ENCODE assay signal across 17 cellular contexts in genomic region chr9:125356032-125356431, GRCh38.
DNase-seq lines count a peak whose midpoint lies in the region; ATAC-seq and TF ChIP-seq lines count a peak whose summit lies in the region.
"Had no signal": no experiment of that assay in that cellular context is flagged by ENCODE, and none has a peak within 500 bp of the region (broad histone marks: within the 10 kb centered on the region; RNA-seq: fewer than 3 reads in every experiment).

No MANE protein-coding gene starts in this region.

- no peak overlapping the region for H3K4me3 ChIP-seq in vagina
- H3K4me3 ChIP-seq: BLaER1, GM23248, HAP-1 had no signal

- H3K9me3 ChIP-seq in T-helper 17 cell (ENCODE audit: control insufficient read depth, low read length, poor library complexity, severe bottlenecking) = no peaks in the 10 kb centered on the region
- no peaks in the 10 kb centered on the region for H3K9me3 ChIP-seq in vagina
- H3K9me3 ChIP-seq: HAP-1 had no signal

- H3K4me1 Mint-ChIP-seq in activated CD4-positive, alpha-beta memory T cell treated with anti-CD3 and anti-CD28 coated beads for 36 hours (ENCODE audit: low read depth) = peaks cover 9% of the 10 kb centered on the region
- H3K4me1 Mint-ChIP-seq in activated CD4-positive, alpha-beta memory T cell treated with anti-CD3 and anti-CD28 coated beads, Interleukin-2, amount 10 ng/mL, durations not matched to agents 7 days and 5 days = peaks cover 7% of the 10 kb centered on the region
- peaks cover 3% of the 10 kb centered on the region for H3K4me1 Mint-ChIP-seq in activated naive CD4-positive, alpha-beta T cell treated with anti-CD3 and anti-CD28 coated beads, Interleukin-2, amount 50 U/mL, for 24 hours
- no peaks in the 10 kb centered on the region for H3K4me1 Mint-ChIP-seq in activated naive CD4-positive, alpha-beta T cell treated with anti-CD3 and anti-CD28 coated beads, Interleukin-2, amount 10 ng/mL, durations not matched to agents 7 days and 5 days
- peaks cover 5% of the 10 kb centered on the region for H3K4me1 Mint-ChIP-seq in T-helper 17 cell
- H3K4me1 Mint-ChIP-seq: CD14-positive monocyte; CD4-positive, alpha-beta memory T cell had no signal

- TF ChIP-seq POLR2A in vagina (IDR thresholded peaks at IDR 0.05) = no peak

- no peak for DNase-seq in activated CD4-positive, alpha-beta memory T cell treated with anti-CD3 and anti-CD28 coated beads for 36 hours
- no peak for DNase-seq in activated CD4-positive, alpha-beta memory T cell treated with anti-CD3 and anti-CD28 coated beads, Interleukin-2, amount 10 ng/mL, durations not matched to agents 7 days and 5 days
- DNase-seq in activated naive CD4-positive, alpha-beta T cell treated with anti-CD3 and anti-CD28 coated beads, Interleukin-2, amount 10 ng/mL, durations not matched to agents 7 days and 5 days = no peak
- DNase-seq in T-helper 17 cell = no peak
- no peak for DNase-seq in vagina (ENCODE audit: extremely low spot score in 2 of 2)
- DNase-seq in effector CD4-positive, alpha-beta T cell = no peak
- DNase-seq: 8988T; CD4-positive, alpha-beta memory T cell; DMS153; DMS79; GDM1; GM23248 had no signal

- ATAC-seq in T-helper 17 cell = no peak
- peak; percentile 73 for ATAC-seq in esophagus mucosa

- POLR2A ChIA-PET in activated CD4-positive, alpha-beta memory T cell treated with anti-CD3 and anti-CD28 coated beads for 36 hours (lab: Charles Lee) = no interaction called here
- POLR2A ChIA-PET in activated CD4-positive, alpha-beta memory T cell treated with anti-CD3 and anti-CD28 coated beads, Interleukin-2, amount 10 ng/mL, durations not matched to agents 7 days and 5 days (lab: Charles Lee) = no interaction called here

- no peak for TF ChIP-seq CTCF in vagina (IDR thresholded peaks at IDR 0.05)

- H3K9me3 Mint-ChIP-seq in activated CD4-positive, alpha-beta memory T cell treated with anti-CD3 and anti-CD28 coated beads for 36 hours = no peaks in the 10 kb centered on the region
- peaks cover 3% of the 10 kb centered on the region for H3K9me3 Mint-ChIP-seq in activated CD4-positive, alpha-beta memory T cell treated with anti-CD3 and anti-CD28 coated beads, Interleukin-2, amount 10 ng/mL, durations not matched to agents 7 days and 5 days
- no peaks in the 10 kb centered on the region for H3K9me3 Mint-ChIP-seq in activated naive CD4-positive, alpha-beta T cell treated with anti-CD3 and anti-CD28 coated beads, Interleukin-2, amount 50 U/mL, for 24 hours
- H3K9me3 Mint-ChIP-seq in activated naive CD4-positive, alpha-beta T cell treated with anti-CD3 and anti-CD28 coated beads, Interleukin-2, amount 10 ng/mL, durations not matched to agents 7 days and 5 days = peaks cover 2% of the 10 kb centered on the region
- H3K9me3 Mint-ChIP-seq: CD4-positive, alpha-beta memory T cell had no signal

- H3K27ac Mint-ChIP-seq in activated CD4-positive, alpha-beta memory T cell treated with anti-CD3 and anti-CD28 coated beads for 36 hours = peak overlapping the region; percentile 26
- no peak overlapping the region for H3K27ac Mint-ChIP-seq in activated CD4-positive, alpha-beta memory T cell treated with anti-CD3 and anti-CD28 coated beads, Interleukin-2, amount 10 ng/mL, durations not matched to agents 7 days and 5 days
- peak overlapping the region; percentile 35 for H3K27ac Mint-ChIP-seq in activated naive CD4-positive, alpha-beta T cell treated with anti-CD3 and anti-CD28 coated beads, Interleukin-2, amount 50 U/mL, for 24 hours
- H3K27ac Mint-ChIP-seq in activated naive CD4-positive, alpha-beta T cell treated with anti-CD3 and anti-CD28 coated beads, Interleukin-2, amount 10 ng/mL, durations not matched to agents 7 days and 5 days = no peak overlapping the region
- peak overlapping the region; percentile 3 for H3K27ac Mint-ChIP-seq in T-helper 17 cell
- H3K27ac Mint-ChIP-seq: CD14-positive monocyte had no signal

- no peak overlapping the region for H3K4me3 Mint-ChIP-seq in activated CD4-positive, alpha-beta memory T cell treated with anti-CD3 and anti-CD28 coated beads for 36 hours
- H3K4me3 Mint-ChIP-seq in activated CD4-positive, alpha-beta memory T cell treated with anti-CD3 and anti-CD28 coated beads, Interleukin-2, amount 10 ng/mL, durations not matched to agents 7 days and 5 days = no peak overlapping the region
- no peak overlapping the region for H3K4me3 Mint-ChIP-seq in activated naive CD4-positive, alpha-beta T cell treated with anti-CD3 and anti-CD28 coated beads, Interleukin-2, amount 50 U/mL, for 24 hours
- no peak overlapping the region for H3K4me3 Mint-ChIP-seq in activated naive CD4-positive, alpha-beta T cell treated with anti-CD3 and anti-CD28 coated beads, Interleukin-2, amount 10 ng/mL, durations not matched to agents 7 days and 5 days
- H3K4me3 Mint-ChIP-seq in T-helper 17 cell = no peak overlapping the region
- H3K4me3 Mint-ChIP-seq: CD14-positive monocyte; CD4-positive, alpha-beta memory T cell had no signal

- no peaks in the 10 kb centered on the region for H3K4me1 ChIP-seq in vagina
- H3K4me1 ChIP-seq: BLaER1, HAP-1 had no signal

- no peak overlapping the region for H3K27ac ChIP-seq in vagina
- H3K27ac ChIP-seq: BLaER1, GM23248 had no signal

- intact Hi-C loops in activated CD4-positive, alpha-beta memory T cell treated with anti-CD3 and anti-CD28 coated beads for 36 hours (cut with micrococcal nuclease) = no loop called here
- intact Hi-C loops in vagina (cut with DNase I) = no loop called here

- H3K27me3 Mint-ChIP-seq in activated CD4-positive, alpha-beta memory T cell treated with anti-CD3 and anti-CD28 coated beads for 36 hours = no peaks in the 10 kb centered on the region
- H3K27me3 Mint-ChIP-seq in activated CD4-positive, alpha-beta memory T cell treated with anti-CD3 and anti-CD28 coated beads, Interleukin-2, amount 10 ng/mL, durations not matched to agents 7 days and 5 days = no peaks in the 10 kb centered on the region
- no peaks in the 10 kb centered on the region for H3K27me3 Mint-ChIP-seq in activated naive CD4-positive, alpha-beta T cell treated with anti-CD3 and anti-CD28 coated beads, Interleukin-2, amount 50 U/mL, for 24 hours
- H3K27me3 Mint-ChIP-seq in activated naive CD4-positive, alpha-beta T cell treated with anti-CD3 and anti-CD28 coated beads, Interleukin-2, amount 10 ng/mL, durations not matched to agents 7 days and 5 days = no peaks in the 10 kb centered on the region
- H3K27me3 Mint-ChIP-seq in T-helper 17 cell = no peaks in the 10 kb centered on the region
- H3K27me3 Mint-ChIP-seq: CD4-positive, alpha-beta memory T cell had no signal

- no peaks in the 10 kb centered on the region for H3K27me3 ChIP-seq in vagina
- H3K27me3 ChIP-seq: BLaER1 had no signal

- CTCF ChIA-PET in activated CD4-positive, alpha-beta memory T cell treated with anti-CD3 and anti-CD28 coated beads for 36 hours (lab: Charles Lee) = no interaction called here
- CTCF ChIA-PET in activated CD4-positive, alpha-beta memory T cell treated with anti-CD3 and anti-CD28 coated beads, Interleukin-2, amount 10 ng/mL, durations not matched to agents 7 days and 5 days (lab: Charles Lee) = no interaction called here
- CTCF ChIA-PET in activated naive CD4-positive, alpha-beta T cell treated with anti-CD3 and anti-CD28 coated beads, Interleukin-2, amount 10 ng/mL, durations not matched to agents 7 days and 5 days (lab: Charles Lee) = no interaction called here

- H3K36me3 ChIP-seq in vagina = peaks cover 0 to 96% of the 10 kb centered on the region in 2 donors

- H3K36me3 Mint-ChIP-seq in activated CD4-positive, alpha-beta memory T cell treated with anti-CD3 and anti-CD28 coated beads for 36 hours = peaks cover 46% of the 10 kb centered on the region
- peaks cover 78% of the 10 kb centered on the region for H3K36me3 Mint-ChIP-seq in activated CD4-positive, alpha-beta memory T cell treated with anti-CD3 and anti-CD28 coated beads, Interleukin-2, amount 10 ng/mL, durations not matched to agents 7 days and 5 days (ENCODE audit: low read depth)
- H3K36me3 Mint-ChIP-seq in activated naive CD4-positive, alpha-beta T cell treated with anti-CD3 and anti-CD28 coated beads, Interleukin-2, amount 50 U/mL, for 24 hours = peaks cover 7% of the 10 kb centered on the region
- peaks cover 69% of the 10 kb centered on the region for H3K36me3 Mint-ChIP-seq in activated naive CD4-positive, alpha-beta T cell treated with anti-CD3 and anti-CD28 coated beads, Interleukin-2, amount 10 ng/mL, durations not matched to agents 7 days and 5 days
- H3K36me3 Mint-ChIP-seq in T-helper 17 cell (ENCODE audit: low read depth) = peaks cover 10% of the 10 kb centered on the region

Comparison
In these comparisons a context has a peak if more than half of its experiments do, and no peak if none do; other contexts are left out.
1. H3K27ac Mint-ChIP-seq: peak in activated CD4-positive, alpha-beta memory T cell treated with anti-CD3 and anti-CD28 coated beads for 36 hours (single experiment), activated naive CD4-positive, alpha-beta T cell treated with anti-CD3 and anti-CD28 coated beads, Interleukin-2, amount 50 U/mL, for 24 hours (single experiment) and T-helper 17 cell (single experiment); none in activated CD4-positive, alpha-beta memory T cell treated with anti-CD3 and anti-CD28 coated beads, Interleukin-2, amount 10 ng/mL, durations not matched to agents 7 days and 5 days (single experiment) and activated naive CD4-positive, alpha-beta T cell treated with anti-CD3 and anti-CD28 coated beads, Interleukin-2, amount 10 ng/mL, durations not matched to agents 7 days and 5 days (single experiment).